Comparison of ENCODE assay signal across 11 cellular contexts in genomic region chr17:954431-955164, GRCh38. TPM values are rescaled to one million over a fixed set of nuclear protein-coding genes. Genes with fewer than 3 reads are reported as not detected.
DNase-seq lines count a peak whose midpoint lies in the region; ATAC-seq and TF ChIP-seq lines count a peak whose summit lies in the region.
"Had no signal": no experiment of that assay in that cellular context is flagged by ENCODE, and none has a peak within 500 bp of the region (broad histone marks: within the 10 kb centered on the region; RNA-seq: fewer than 3 reads in every experiment).

No MANE protein-coding gene starts in this region.

- H3K36me3 ChIP-seq in Peyer's patch (no peaks in the 10 kb centered on the region), osteoblast (ENCODE audit: insufficient read depth, low read length) (peaks cover 4% of the 10 kb centered on the region)

- peaks cover 23% of the 10 kb centered on the region for H4K20me1 ChIP-seq in osteoblast (ENCODE audit: insufficient read depth, low read length)

- peak; percentile 38 for DNase-seq in AG08396 (ENCODE audit: low spot score)
- DNase-seq in Peyer's patch: no peak
- DNase-seq in fibroblast of the aortic adventitia (ENCODE audit: low read depth): peak; percentile 37
- DNase-seq in osteoblast (ENCODE audit: insufficient read length, low spot score, missing footprints): peak; percentile 87
- no peak for DNase-seq in NCI-H526 (lab: John Stamatoyannopoulos, UW)
- DNase-seq in stimulated activated CD4-positive, alpha-beta T cell treated with anti-CD3 and anti-CD28 coated beads, Interleukin-4, amount 100 ng/mL, for 1 hour: no peak
- DNase-seq in superior temporal gyrus (ENCODE audit: extremely low spot score): no peak
- DNase-seq: activated effector memory CD4-positive, alpha-beta T cell treated with Interleukin-2 at 50 U/mL for 16 hours; naive B cell; NCI-H1048 had no signal

- H3K27ac ChIP-seq in Peyer's patch (peak overlapping the region in 3 of 4 donors; percentile 10 to 70 (median 25)), osteoblast (ENCODE audit: low read depth, low read length) (peak overlapping the region; percentile 56)

- H3K79me2 ChIP-seq in osteoblast (ENCODE audit: insufficient read depth, low read length): peaks cover 7% of the 10 kb centered on the region

- H3K4me1 ChIP-seq in Peyer's patch: no peaks in the 10 kb centered on the region
- peaks cover 22% of the 10 kb centered on the region for H3K4me1 ChIP-seq in osteoblast (ENCODE audit: insufficient read depth, low read length)

- no peaks in the 10 kb centered on the region for H3K9me3 ChIP-seq in Peyer's patch
- no peaks in the 10 kb centered on the region for H3K9me3 ChIP-seq in osteoblast (ENCODE audit: low read depth, low read length)

- H3K4me3 ChIP-seq in Peyer's patch (no peak overlapping the region), fibroblast of the aortic adventitia (ENCODE audit: low read depth, low read length) (no peak overlapping the region), osteoblast (ENCODE audit: insufficient read depth, low read length) (no peak overlapping the region)

- TF ChIP-seq CTCF in Peyer's patch (IDR thresholded peaks at IDR 0.05) (no peak), fibroblast of the aortic adventitia (IDR thresholded peaks at IDR 0.05; ENCODE audit: insufficient read depth, low read length) (no peak), osteoblast (IDR thresholded peaks at IDR 0.05; ENCODE audit: extremely low read depth, low read depth, low read length) (no peak)

- ATAC-seq in HG02981 (IDR thresholded peaks at IDR 0.05; ENCODE audit: unreplicated experiment): no peak

- no peaks in the 10 kb centered on the region for H3K27me3 ChIP-seq in Peyer's patch
- no peaks in the 10 kb centered on the region for H3K27me3 ChIP-seq in osteoblast (ENCODE audit: insufficient read depth, low read length)

- no peak overlapping the region for H3K4me2 ChIP-seq in osteoblast (ENCODE audit: insufficient read depth, low read length)

- no peak for TF ChIP-seq POLR2A in Peyer's patch (IDR thresholded peaks at IDR 0.05)

- no peak overlapping the region for H2AFZ ChIP-seq in osteoblast (ENCODE audit: low read length)

RNA-seq across cellular contexts. Expression of gene NXN, which starts 25.0 kb away (rescaled TPM):
- total RNA-seq in Peyer's patch: 10 to 100 TPM in 2 of 4 donors, 1 to 10 TPM in 2; 2.1 to 14.0 (median 8.6) TPM
- total RNA-seq in fibroblast of the aortic adventitia (ENCODE audit: low replicate concordance): 5.1 and 18.1 TPM in 2 replicates
- 60.7 and 68.8 TPM in 2 replicates for total RNA-seq in osteoblast

RNA-seq across cellular contexts. Expression of gene TIMM22, which starts 42.3 kb away (rescaled TPM):
- 10 to 100 TPM in 3 of 4 donors, 1 to 10 TPM in 1; 9.0 to 18.2 (median 11.2) TPM for total RNA-seq in Peyer's patch
- total RNA-seq in fibroblast of the aortic adventitia (ENCODE audit: low replicate concordance): 8.7 and 15.8 TPM in 2 replicates
- total RNA-seq in osteoblast: 10.5 and 10.6 TPM in 2 replicates

Comparison
In these comparisons a context has a peak if more than half of its experiments do, and no peak if none do; other contexts are left out.
1. DNase-seq: peak in AG08396 (single experiment), fibroblast of the aortic adventitia (single experiment) and osteoblast (single experiment); none in Peyer's patch (0 of 3), NCI-H526 (0 of 2), stimulated activated CD4-positive, alpha-beta T cell treated with anti-CD3 and anti-CD28 coated beads, Interleukin-4, amount 100 ng/mL, for 1 hour (single experiment) and superior temporal gyrus (single experiment).